ENCODE assay signal across 10 cellular contexts in the genomic region with DNA sequence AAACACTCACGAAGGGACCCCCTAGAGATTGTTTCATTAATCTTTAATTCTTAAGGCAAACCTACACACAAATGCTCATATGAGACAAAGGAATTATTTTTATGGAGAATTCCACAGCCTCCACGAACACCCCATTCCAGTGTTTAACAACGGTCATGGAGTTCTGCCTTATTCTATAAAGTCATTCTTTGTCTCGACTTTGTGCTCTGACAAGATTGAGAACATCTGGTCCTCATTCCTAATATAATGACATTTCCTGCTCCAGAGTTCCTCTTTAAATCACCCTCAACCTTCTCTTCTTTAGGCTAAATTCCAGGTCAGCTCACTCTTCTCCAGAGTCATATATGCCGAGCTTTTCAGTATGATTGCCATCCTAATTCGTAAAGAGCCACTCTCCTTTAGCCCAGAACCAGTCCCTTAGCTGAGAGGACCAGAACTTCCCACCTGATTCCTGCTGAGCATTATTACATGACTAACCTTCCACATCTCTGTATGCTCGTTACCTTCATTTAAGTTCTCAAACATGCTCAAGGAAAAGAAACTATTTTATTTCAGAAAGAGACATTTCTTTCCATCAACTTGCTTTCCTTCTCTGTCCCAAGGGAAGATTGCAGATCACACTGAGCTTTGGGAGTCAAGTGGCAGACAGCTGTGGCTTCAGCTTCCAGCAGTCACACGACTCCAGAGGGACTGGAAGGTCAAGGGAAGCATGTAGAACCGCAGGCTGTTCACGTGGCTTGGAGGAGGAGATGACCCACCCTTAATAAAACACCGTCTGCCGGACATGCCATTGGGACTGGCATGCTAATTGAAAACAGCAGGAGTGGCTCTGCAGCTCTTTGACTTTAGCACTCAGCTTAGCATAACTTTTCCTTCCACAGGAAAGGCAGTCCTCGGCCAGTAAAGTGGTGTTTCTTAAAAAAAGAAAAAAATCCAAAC.
A peak's percentile ranks its signal among the peaks of the same experiment; 100 is the strongest.
DNase-seq lines count a peak whose midpoint lies in the region; ATAC-seq lines count a peak whose summit lies in the region.
"Had no signal": no experiment of that assay in that cellular context is flagged by ENCODE, and none has a peak within 500 bp of the region (broad histone marks: within the 10 kb centered on the region; RNA-seq: fewer than 3 reads in every experiment).

No MANE protein-coding gene starts in this region.

- H3K36me3 ChIP-seq in adipocyte (ENCODE audit: control insufficient read depth, insufficient read depth, low read length, severe bottlenecking) = no peaks in the 10 kb centered on the region

- H3K4me1 ChIP-seq in adipocyte (ENCODE audit: control insufficient read depth, insufficient read depth, low read length) = peaks cover 14% of the 10 kb centered on the region

- no peak overlapping the region for H3K9ac ChIP-seq in adipocyte (ENCODE audit: low read length)

- no peaks in the 10 kb centered on the region for H3K27me3 ChIP-seq in adipocyte (replicated peaks; ENCODE audit: control insufficient read depth, insufficient read depth, low read length)

- H3K4me3 ChIP-seq in adipocyte (ENCODE audit: low read length) = peak overlapping the region; percentile 61

- ATAC-seq in HG03039 (IDR thresholded peaks at IDR 0.05; ENCODE audit: unreplicated experiment) = no peak
- ATAC-seq in HG03521 (IDR thresholded peaks at IDR 0.05; ENCODE audit: unreplicated experiment) = no peak
- ATAC-seq: activated CD4-positive, CD25-positive, alpha-beta regulatory T cell treated with anti-CD3 and anti-CD28 coated beads, Interleukin-2, amount 50 U/mL, for 24 hours had no signal

- no peaks in the 10 kb centered on the region for H3K9me3 ChIP-seq in adipocyte (ENCODE audit: control insufficient read depth, low read length)

- DNase-seq in HCEC 1CT (peak; percentile 97), adipocyte (ENCODE audit: low read depth) (peak; percentile 97), hepatic stellate cell (ENCODE audit: low spot score) (peak; percentile 60), smooth muscle cell of the brain vasculature (ENCODE audit: low read depth, low spot score) (peak; percentile 86), NCI-H345 (lab: John Stamatoyannopoulos, UW) (no peak), DMS79 (lab: John Stamatoyannopoulos, UW) (no peak)
- DNase-seq: NCI-H1105 treated with DMSO at 0.1 percent for 48 hours had no signal

Comparison
In these comparisons a context has a peak if more than half of its experiments do, and no peak if none do; other contexts are left out.
1. DNase-seq: peak in HCEC 1CT (single experiment), adipocyte (single experiment), hepatic stellate cell (single experiment) and smooth muscle cell of the brain vasculature (single experiment); none in NCI-H345 (single experiment) and DMS79 (single experiment).